ENCODE assay signal across 10 cellular contexts in the genomic region with DNA sequence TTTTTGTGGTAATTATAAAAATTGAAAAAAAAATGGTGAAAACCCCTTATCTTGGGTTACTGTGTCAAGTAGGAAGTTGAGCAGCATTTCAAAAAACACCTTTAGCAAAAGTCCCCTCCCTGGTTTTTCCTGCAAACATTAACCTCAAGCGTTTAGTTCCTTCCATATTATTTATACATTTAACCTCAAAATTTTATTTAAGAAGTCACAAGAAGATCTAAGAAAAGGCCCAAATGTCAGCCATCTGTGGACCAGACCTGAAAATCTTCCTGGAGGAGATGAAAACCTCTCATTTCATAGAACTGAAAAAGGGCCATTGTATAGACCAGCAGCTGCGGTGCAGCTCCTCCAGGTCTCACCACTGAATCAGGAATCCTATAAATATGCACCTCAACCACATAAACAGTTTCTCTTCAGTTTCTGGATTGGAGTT. TPM values are rescaled to one million over a fixed set of nuclear protein-coding genes. Genes with fewer than 3 reads are reported as not detected.
DNase-seq lines count a peak whose midpoint lies in the region; ATAC-seq lines count a peak whose summit lies in the region.
"Had no signal": no experiment of that assay in that cellular context is flagged by ENCODE, and none has a peak within 500 bp of the region (broad histone marks: within the 10 kb centered on the region; RNA-seq: fewer than 3 reads in every experiment).

No MANE protein-coding gene starts in this region.

- H3K27me3 Mint-ChIP-seq in activated T-cell treated with anti-CD3 and anti-CD28 coated beads, Interleukin-2, amount 50 U/mL, for 72 hours (ENCODE audit: low read depth) = no peaks in the 10 kb centered on the region
- no peaks in the 10 kb centered on the region for H3K27me3 Mint-ChIP-seq in activated T-helper 2 cell treated with anti-CD3 and anti-CD28 coated beads, Interferon-gamma antibody, Interleukin-2, Interleukin-4, amounts not matched to agents 10 μg/mL and 5 μg/mL and 100 μg/mL, durations not matched to agents 14 hours and 24 hours and 36 hours (ENCODE audit: low read depth)
- no peaks in the 10 kb centered on the region for H3K27me3 Mint-ChIP-seq in stimulated activated naive CD8-positive, alpha-beta T cell treated with anti-CD3 and anti-CD28 coated beads, Interleukin-15, Interleukin-2, amounts not matched to agents 100 ng/mL and 50 ng/mL, for 24 hours

- intact Hi-C loops in activated T-helper 2 cell treated with anti-CD3 and anti-CD28 coated beads, Interferon-gamma antibody, Interleukin-2, Interleukin-4, amounts not matched to agents 10 μg/mL and 5 μg/mL and 100 μg/mL, durations not matched to agents 14 hours and 24 hours and 36 hours (cut with micrococcal nuclease) = loop anchor here (1.0 to 10.0 kb wide), 3 partner anchors 109 to 407 kb away; no protein-coding TSS in a partner anchor

- DNase-seq in activated T-cell treated with anti-CD3 and anti-CD28 coated beads, Interleukin-2, amount 50 U/mL, for 72 hours = no peak
- DNase-seq in activated T-cell treated with anti-CD3 and anti-CD28 coated beads, Interleukin-2, amount 50 U/mL, for 48 hours = no peak
- no peak for DNase-seq in activated T-helper 2 cell treated with anti-CD3 and anti-CD28 coated beads, Interferon-gamma antibody, Interleukin-2, Interleukin-4, amounts not matched to agents 10 μg/mL and 5 μg/mL and 100 μg/mL, durations not matched to agents 14 hours and 24 hours and 36 hours (ENCODE audit: low spot score)
- DNase-seq in anterior cingulate cortex (lab: John Stamatoyannopoulos, UW) (no peak), NCI-H2081 (lab: John Stamatoyannopoulos, UW) (no peak)
- DNase-seq: activated CD4-positive, alpha-beta T cell treated with anti-CD3 and anti-CD28 coated beads, Interleukin-2, amount 50 U/mL, for 4 hours had no signal

- no peaks in the 10 kb centered on the region for H3K36me3 Mint-ChIP-seq in activated T-cell treated with anti-CD3 and anti-CD28 coated beads, Interleukin-2, amount 50 U/mL, for 72 hours (ENCODE audit: insufficient read depth in 2 of 2)
- H3K36me3 Mint-ChIP-seq in activated T-helper 2 cell treated with anti-CD3 and anti-CD28 coated beads, Interferon-gamma antibody, Interleukin-2, Interleukin-4, amounts not matched to agents 10 μg/mL and 5 μg/mL and 100 μg/mL, durations not matched to agents 14 hours and 24 hours and 36 hours (ENCODE audit: low read depth) = no peaks in the 10 kb centered on the region
- peaks cover 4% of the 10 kb centered on the region for H3K36me3 Mint-ChIP-seq in stimulated activated naive CD8-positive, alpha-beta T cell treated with anti-CD3 and anti-CD28 coated beads, Interleukin-15, Interleukin-2, amounts not matched to agents 100 ng/mL and 50 ng/mL, for 24 hours (ENCODE audit: low read depth)

- H3K27ac Mint-ChIP-seq in activated T-cell treated with anti-CD3 and anti-CD28 coated beads, Interleukin-2, amount 50 U/mL, for 72 hours = peak overlapping the region; percentile 78
- peak overlapping the region; percentile 86 for H3K27ac Mint-ChIP-seq in activated T-helper 2 cell treated with anti-CD3 and anti-CD28 coated beads, Interferon-gamma antibody, Interleukin-2, Interleukin-4, amounts not matched to agents 10 μg/mL and 5 μg/mL and 100 μg/mL, durations not matched to agents 14 hours and 24 hours and 36 hours
- peak overlapping the region; percentile 93 for H3K27ac Mint-ChIP-seq in stimulated activated naive CD8-positive, alpha-beta T cell treated with anti-CD3 and anti-CD28 coated beads, Interleukin-15, Interleukin-2, amounts not matched to agents 100 ng/mL and 50 ng/mL, for 24 hours
- H3K27ac Mint-ChIP-seq: mesothelial cell of epicardium had no signal

- H3K4me1 Mint-ChIP-seq in activated T-cell treated with anti-CD3 and anti-CD28 coated beads, Interleukin-2, amount 50 U/mL, for 72 hours (ENCODE audit: low read depth) = peaks cover 37% of the 10 kb centered on the region
- H3K4me1 Mint-ChIP-seq in activated T-helper 2 cell treated with anti-CD3 and anti-CD28 coated beads, Interferon-gamma antibody, Interleukin-2, Interleukin-4, amounts not matched to agents 10 μg/mL and 5 μg/mL and 100 μg/mL, durations not matched to agents 14 hours and 24 hours and 36 hours (ENCODE audit: low read depth) = peaks cover 55% of the 10 kb centered on the region
- H3K4me1 Mint-ChIP-seq in stimulated activated naive CD8-positive, alpha-beta T cell treated with anti-CD3 and anti-CD28 coated beads, Interleukin-15, Interleukin-2, amounts not matched to agents 100 ng/mL and 50 ng/mL, for 24 hours (ENCODE audit: low read depth) = peaks cover 55% of the 10 kb centered on the region
- H3K4me1 Mint-ChIP-seq: mesothelial cell of epicardium had no signal

- H3K9me3 Mint-ChIP-seq in activated T-cell treated with anti-CD3 and anti-CD28 coated beads, Interleukin-2, amount 50 U/mL, for 72 hours = no peaks in the 10 kb centered on the region
- peaks cover 5% of the 10 kb centered on the region for H3K9me3 Mint-ChIP-seq in activated T-helper 2 cell treated with anti-CD3 and anti-CD28 coated beads, Interferon-gamma antibody, Interleukin-2, Interleukin-4, amounts not matched to agents 10 μg/mL and 5 μg/mL and 100 μg/mL, durations not matched to agents 14 hours and 24 hours and 36 hours
- H3K9me3 Mint-ChIP-seq in stimulated activated naive CD8-positive, alpha-beta T cell treated with anti-CD3 and anti-CD28 coated beads, Interleukin-15, Interleukin-2, amounts not matched to agents 100 ng/mL and 50 ng/mL, for 24 hours = peaks cover 8% of the 10 kb centered on the region

- H3K4me3 Mint-ChIP-seq in activated T-cell treated with anti-CD3 and anti-CD28 coated beads, Interleukin-2, amount 50 U/mL, for 72 hours = peak overlapping the region; percentile 68 to 83
- H3K4me3 Mint-ChIP-seq in activated T-helper 2 cell treated with anti-CD3 and anti-CD28 coated beads, Interferon-gamma antibody, Interleukin-2, Interleukin-4, amounts not matched to agents 10 μg/mL and 5 μg/mL and 100 μg/mL, durations not matched to agents 14 hours and 24 hours and 36 hours (ENCODE audit: low read depth) = peak overlapping the region; percentile 65
- H3K4me3 Mint-ChIP-seq in stimulated activated naive CD8-positive, alpha-beta T cell treated with anti-CD3 and anti-CD28 coated beads, Interleukin-15, Interleukin-2, amounts not matched to agents 100 ng/mL and 50 ng/mL, for 24 hours = peak overlapping the region; percentile 79
- H3K4me3 Mint-ChIP-seq: mesothelial cell of epicardium had no signal

- ATAC-seq in activated T-cell treated with anti-CD3 and anti-CD28 coated beads, Interleukin-2, amount 50 U/mL, for 72 hours (replicated peaks in 1 of 2) = no peak
- ATAC-seq in HG02981 (IDR thresholded peaks at IDR 0.05; ENCODE audit: unreplicated experiment) = peak; percentile 38
- no peak for ATAC-seq in HG03196 (IDR thresholded peaks at IDR 0.05; ENCODE audit: unreplicated experiment)

RNA-seq across cellular contexts. Expression of gene BTG1, which starts 40.4 kb away (rescaled TPM):
- 100 to 1,000 TPM; 258 to 337 TPM for total RNA-seq in activated T-cell treated with anti-CD3 and anti-CD28 coated beads, Interleukin-2, amount 50 U/mL, for 72 hours
- 67.8 and 71.7 TPM in 2 replicates for total RNA-seq in activated T-helper 2 cell treated with anti-CD3 and anti-CD28 coated beads, Interferon-gamma antibody, Interleukin-2, Interleukin-4, amounts not matched to agents 10 μg/mL and 5 μg/mL and 100 μg/mL, durations not matched to agents 14 hours and 24 hours and 36 hours
